8 cellular contexts compared by ENCODE assay signal in the genomic region with DNA sequence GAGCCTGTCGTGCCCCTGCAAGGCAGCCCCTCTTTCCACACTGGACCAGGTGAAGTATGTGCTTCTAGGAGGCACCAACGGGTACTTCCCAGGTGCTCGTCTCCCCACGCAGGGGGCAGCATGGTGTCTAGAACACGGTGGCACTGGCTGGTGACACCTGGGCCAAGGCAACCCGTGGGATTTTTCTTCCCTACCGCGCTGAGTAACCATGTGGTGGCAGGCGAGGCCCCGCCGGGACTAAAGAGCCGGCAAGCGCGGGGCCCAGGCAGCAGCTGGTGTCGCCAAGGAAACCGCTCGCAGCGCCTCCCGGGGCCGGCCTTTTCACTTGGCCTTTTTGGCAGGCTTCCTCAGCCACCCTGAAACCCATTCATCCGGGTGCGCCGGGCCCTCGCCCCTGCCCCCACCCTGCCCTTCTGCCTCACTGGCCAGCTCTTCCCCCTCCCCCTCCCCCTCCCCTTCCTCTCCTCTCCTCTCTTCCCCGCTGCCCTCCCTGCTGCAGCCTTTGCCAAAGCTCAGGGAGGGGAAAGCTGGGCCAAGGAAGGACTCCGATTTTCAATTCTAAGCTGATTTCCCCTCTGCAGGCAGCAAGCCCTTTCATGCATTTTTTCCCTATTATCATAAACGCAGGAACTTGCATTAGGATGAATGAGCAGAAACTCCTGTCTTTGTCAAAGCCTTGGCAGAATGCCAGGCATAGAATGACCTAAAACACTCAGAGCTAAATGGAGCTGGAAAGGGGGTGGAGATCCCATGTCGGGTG.
DNase-seq lines count a peak whose midpoint lies in the region; ATAC-seq lines count a peak whose summit lies in the region.

No MANE protein-coding gene starts in this region.

- peaks cover 53% of the 10 kb centered on the region for H3K4me1 Mint-ChIP-seq in activated CD4-positive, alpha-beta memory T cell treated with anti-CD3 and anti-CD28 coated beads, Interleukin-2, amount 10 ng/mL, durations not matched to agents 7 days and 5 days

- no peaks in the 10 kb centered on the region for H3K36me3 Mint-ChIP-seq in activated CD4-positive, alpha-beta memory T cell treated with anti-CD3 and anti-CD28 coated beads, Interleukin-2, amount 10 ng/mL, durations not matched to agents 7 days and 5 days (ENCODE audit: low read depth)

- no peaks in the 10 kb centered on the region for H3K27me3 Mint-ChIP-seq in activated CD4-positive, alpha-beta memory T cell treated with anti-CD3 and anti-CD28 coated beads, Interleukin-2, amount 10 ng/mL, durations not matched to agents 7 days and 5 days

- POLR2A ChIA-PET in activated CD4-positive, alpha-beta memory T cell treated with anti-CD3 and anti-CD28 coated beads, Interleukin-2, amount 10 ng/mL, durations not matched to agents 7 days and 5 days (lab: Charles Lee), result interaction anchor here (0.9 to 2.0 kb wide), 8 partner anchors 9 to 122 kb away, joined by 3 to 18 read pairs (median 6); no protein-coding TSS in a partner anchor

- H3K9me3 Mint-ChIP-seq in activated CD4-positive, alpha-beta memory T cell treated with anti-CD3 and anti-CD28 coated beads, Interleukin-2, amount 10 ng/mL, durations not matched to agents 7 days and 5 days, result no peaks in the 10 kb centered on the region

- ATAC-seq in GM19328 (IDR thresholded peaks at IDR 0.05; ENCODE audit: unreplicated experiment), result peak; percentile 71
- ATAC-seq in HG03460 (IDR thresholded peaks at IDR 0.05; ENCODE audit: unreplicated experiment), result peak; percentile 73

- H3K4me3 Mint-ChIP-seq in activated CD4-positive, alpha-beta memory T cell treated with anti-CD3 and anti-CD28 coated beads, Interleukin-2, amount 10 ng/mL, durations not matched to agents 7 days and 5 days, result no peak overlapping the region

- peak; percentile 96 for DNase-seq in Ammon's horn (ENCODE audit: low spot score)
- peak; percentile 81 for DNase-seq in NCI-H526 treated with DMSO at 0.1 percent for 48 hours (lab: John Stamatoyannopoulos, UW)
- peak; percentile 82 for DNase-seq in activated CD4-positive, alpha-beta memory T cell treated with anti-CD3 and anti-CD28 coated beads, Interleukin-2, amount 10 ng/mL, durations not matched to agents 7 days and 5 days
- DNase-seq in ecto neural progenitor cell (ENCODE audit: low spot score), result peak; percentile 96
- DNase-seq in lung microvascular endothelial cell (ENCODE audit: low read depth in 2 of 2), result peak; percentile 90 to 96
- peak; percentile 53 for DNase-seq in stimulated activated CD8-positive, alpha-beta memory T cell treated with anti-CD3 and anti-CD28 coated beads, Interleukin-12 subunit alpha, Interleukin-12 subunit beta, amount 100 ng/mL, for 24 hours (ENCODE audit: extremely low read depth)

- H3K27ac Mint-ChIP-seq in activated CD4-positive, alpha-beta memory T cell treated with anti-CD3 and anti-CD28 coated beads, Interleukin-2, amount 10 ng/mL, durations not matched to agents 7 days and 5 days, result peak overlapping the region; percentile 54

- CTCF ChIA-PET in activated CD4-positive, alpha-beta memory T cell treated with anti-CD3 and anti-CD28 coated beads, Interleukin-2, amount 10 ng/mL, durations not matched to agents 7 days and 5 days (lab: Charles Lee), result interaction anchor here (0.6 to 2.5 kb wide), 22 partner anchors 9 to 147 kb away, joined by 3 to 18 read pairs (median 4); no protein-coding TSS in a partner anchor

Comparison
In these comparisons a context has a peak if more than half of its experiments do, and no peak if none do; other contexts are left out.
1. Peak in every context shown above with its lines: DNase-seq and ATAC-seq.